In the genomic region with DNA sequence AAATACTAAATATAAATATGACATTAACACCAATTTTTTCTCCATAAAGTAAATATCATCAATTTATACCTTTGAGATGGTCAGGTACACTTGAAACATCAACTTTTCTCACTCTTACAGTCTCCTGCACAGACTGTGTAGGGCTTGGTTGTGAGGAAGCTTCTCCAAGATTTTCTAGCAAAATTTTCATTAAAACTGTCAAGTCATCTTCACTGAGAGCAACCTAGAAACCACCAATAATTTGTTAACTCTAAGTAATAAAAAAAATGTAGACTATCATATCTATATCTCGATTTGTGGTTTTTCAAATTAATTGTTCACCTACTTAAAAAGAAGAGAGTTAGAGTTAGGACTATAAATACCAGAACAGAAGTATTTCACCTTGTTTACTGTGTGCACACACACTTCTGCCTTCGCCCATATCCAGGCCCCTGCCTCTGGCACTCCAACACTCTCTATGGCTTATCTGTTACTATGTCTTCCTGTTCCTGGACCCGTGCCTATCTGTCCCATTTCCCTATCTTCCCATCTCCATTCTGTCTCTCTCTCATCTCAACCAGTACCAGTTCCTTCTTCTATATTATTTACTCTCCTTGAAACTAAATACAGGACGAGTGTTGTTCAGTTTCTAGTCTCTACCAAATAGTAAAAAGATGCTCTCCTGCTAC, we compare ENCODE assay signal across 1 cellular context.
TF ChIP-seq lines count a peak whose summit lies in the region.

No MANE protein-coding gene starts in this region.

TF ChIP-seq in SK-N-SH, 30 proteins besides CTCF, POLR2A, EP300 and RAD21 (continued from another document):
- TF ChIP-seq, protein P1, sequence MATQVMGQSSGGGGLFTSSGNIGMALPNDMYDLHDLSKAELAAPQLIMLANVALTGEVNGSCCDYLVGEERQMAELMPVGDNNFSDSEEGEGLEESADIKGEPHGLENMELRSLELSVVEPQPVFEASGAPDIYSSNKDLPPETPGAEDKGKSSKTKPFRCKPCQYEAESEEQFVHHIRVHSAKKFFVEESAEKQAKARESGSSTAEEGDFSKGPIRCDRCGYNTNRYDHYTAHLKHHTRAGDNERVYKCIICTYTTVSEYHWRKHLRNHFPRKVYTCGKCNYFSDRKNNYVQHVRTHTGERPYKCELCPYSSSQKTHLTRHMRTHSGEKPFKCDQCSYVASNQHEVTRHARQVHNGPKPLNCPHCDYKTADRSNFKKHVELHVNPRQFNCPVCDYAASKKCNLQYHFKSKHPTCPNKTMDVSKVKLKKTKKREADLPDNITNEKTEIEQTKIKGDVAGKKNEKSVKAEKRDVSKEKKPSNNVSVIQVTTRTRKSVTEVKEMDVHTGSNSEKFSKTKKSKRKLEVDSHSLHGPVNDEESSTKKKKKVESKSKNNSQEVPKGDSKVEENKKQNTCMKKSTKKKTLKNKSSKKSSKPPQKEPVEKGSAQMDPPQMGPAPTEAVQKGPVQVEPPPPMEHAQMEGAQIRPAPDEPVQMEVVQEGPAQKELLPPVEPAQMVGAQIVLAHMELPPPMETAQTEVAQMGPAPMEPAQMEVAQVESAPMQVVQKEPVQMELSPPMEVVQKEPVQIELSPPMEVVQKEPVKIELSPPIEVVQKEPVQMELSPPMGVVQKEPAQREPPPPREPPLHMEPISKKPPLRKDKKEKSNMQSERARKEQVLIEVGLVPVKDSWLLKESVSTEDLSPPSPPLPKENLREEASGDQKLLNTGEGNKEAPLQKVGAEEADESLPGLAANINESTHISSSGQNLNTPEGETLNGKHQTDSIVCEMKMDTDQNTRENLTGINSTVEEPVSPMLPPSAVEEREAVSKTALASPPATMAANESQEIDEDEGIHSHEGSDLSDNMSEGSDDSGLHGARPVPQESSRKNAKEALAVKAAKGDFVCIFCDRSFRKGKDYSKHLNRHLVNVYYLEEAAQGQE (IDR thresholded peaks at IDR 0.05; ENCODE audit: low read depth, low read length): no peak
- TF ChIP-seq RCOR1 (IDR thresholded peaks at IDR 0.05; ENCODE audit: low read length) (peak; percentile 76; the same call in 1 of the 2 replicates), MEF2A (IDR thresholded peaks at IDR 0.05; ENCODE audit: borderline replicate concordance, low read depth) (no peak), TCF12 (IDR thresholded peaks at IDR 0.05) (no peak), MXI1 (IDR thresholded peaks at IDR 0.05; ENCODE audit: low read depth, low read length) (peak; percentile 24; the same call in 1 of the 2 replicates), FOSL2 (IDR thresholded peaks at IDR 0.05; ENCODE audit: borderline replicate concordance, low read depth) (no peak), PBX3 (IDR thresholded peaks at IDR 0.05) (no peak), EZH2phosphoT487 (IDR thresholded peaks at IDR 0.05; ENCODE audit: borderline replicate concordance, low read depth) (no peak), RFX5 (IDR thresholded peaks at IDR 0.05; ENCODE audit: low read length) (no peak), RXRA (IDR thresholded peaks at IDR 0.05; ENCODE audit: borderline replicate concordance, low read depth) (no peak), SIN3A (IDR thresholded peaks at IDR 0.05; ENCODE audit: borderline replicate concordance, low read depth, low read length) (no peak), USF2 (IDR thresholded peaks at IDR 0.05; ENCODE audit: borderline replicate concordance, low read depth, low read length) (no peak), TAF1 (IDR thresholded peaks at IDR 0.05; ENCODE audit: borderline replicate concordance, low read depth, low read length) (no peak), USF1 (IDR thresholded peaks at IDR 0.05; ENCODE audit: borderline replicate concordance, low read depth) (no peak), TEAD4 (IDR thresholded peaks at IDR 0.05; ENCODE audit: borderline replicate concordance, insufficient read depth) (no peak), NFIC (IDR thresholded peaks at IDR 0.05; ENCODE audit: borderline replicate concordance) (0 out of 2 replicates have a peak, but pooled peaks have one; percentile 22), CHD2 (IDR thresholded peaks at IDR 0.05; ENCODE audit: low read length, partially characterized antibody) (peak; percentile 45), GATA2 (CRISPR knock-in tag; IDR thresholded peaks at IDR 0.05) (peak; percentile 83)
- TF ChIP-seq, protein P2, sequence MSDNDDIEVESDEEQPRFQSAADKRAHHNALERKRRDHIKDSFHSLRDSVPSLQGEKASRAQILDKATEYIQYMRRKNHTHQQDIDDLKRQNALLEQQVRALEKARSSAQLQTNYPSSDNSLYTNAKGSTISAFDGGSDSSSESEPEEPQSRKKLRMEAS (IDR thresholded peaks at IDR 0.05; ENCODE audit: low read depth): no peak
TF ChIP-seq in SK-N-SH: peak in this region for 5.
